In the genomic region with DNA sequence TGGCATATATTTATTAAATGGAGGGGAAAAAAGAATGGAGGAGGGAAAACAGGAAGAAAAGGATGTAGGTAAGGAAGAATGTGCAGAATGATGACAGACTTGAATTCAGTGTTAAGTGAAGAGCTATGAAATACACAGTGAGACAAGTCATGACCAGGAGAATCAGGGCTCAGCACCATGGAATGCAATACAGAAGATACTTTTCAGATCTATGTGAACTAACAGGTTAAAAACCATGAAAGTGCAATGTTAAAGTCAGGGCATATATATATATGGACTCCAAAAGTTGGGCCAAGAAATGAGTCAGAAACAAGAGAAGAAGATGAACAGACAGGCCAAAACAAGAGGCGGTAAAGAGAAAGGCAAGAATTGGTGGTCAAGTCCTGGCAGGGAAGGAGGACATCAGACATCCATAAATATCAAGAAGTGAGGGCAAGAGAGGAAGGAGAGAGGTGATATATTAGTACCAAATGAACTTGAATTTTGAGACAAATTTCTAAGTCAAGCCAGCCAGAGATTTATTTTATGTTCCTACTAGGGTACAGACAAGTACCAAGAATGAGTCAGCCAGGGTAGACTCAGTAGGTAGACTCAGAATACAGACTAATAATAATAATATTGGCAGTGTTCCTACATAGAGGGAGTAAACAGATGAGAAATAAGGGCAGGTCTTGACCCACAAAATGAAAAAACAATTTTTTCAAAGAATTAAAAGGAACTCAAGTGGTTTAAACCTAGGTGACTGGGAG, we compare ENCODE assay signal across 22 cellular contexts. TPM values are rescaled to one million over a fixed set of nuclear protein-coding genes. Genes with fewer than 3 reads are reported as not detected.
DNase-seq lines count a peak whose midpoint lies in the region; ATAC-seq and TF ChIP-seq lines count a peak whose summit lies in the region.
"Had no signal": no experiment of that assay in that cellular context is flagged by ENCODE, and none has a peak within 500 bp of the region (broad histone marks: within the 10 kb centered on the region; RNA-seq: fewer than 3 reads in every experiment).

No MANE protein-coding gene starts in this region.

- no peak for TF ChIP-seq CTCF in fibroblast of mammary gland (conservative IDR thresholded peaks at IDR 0.05; ENCODE audit: control insufficient read depth, insufficient read depth, low read depth, low read length)
- TF ChIP-seq CTCF in retinal pigment epithelial cell (conservative IDR thresholded peaks at IDR 0.05; ENCODE audit: low read depth, low read length) = no peak

- DNase-seq in M059J (ENCODE audit: low read depth) = peak; percentile 46
- DNase-seq in amniotic epithelial cell (ENCODE audit: low read depth) = peak; percentile 32
- peak; percentile 35 for DNase-seq in fibroblast of mammary gland (ENCODE audit: low read depth)
- DNase-seq in retinal pigment epithelial cell (ENCODE audit: low read depth) = peak; percentile 15
- no peak for DNase-seq in NCI-H2081 treated with DMSO at 0.1 percent for 48 hours (lab: John Stamatoyannopoulos, UW)
- DNase-seq: CD4-positive, CD25-positive, alpha-beta regulatory T cell; DMS79 treated with DMSO at 0.1 percent for 48 hours; Kasumi-1; NCI-H1092; NCI-H1436; NCI-H1930; NCI-H2227 treated with DMSO at 0.1 percent for 48 hours; NCI-H510A treated with DMSO at 0.1 percent for 48 hours; NCI-H748 treated with DMSO at 0.1 percent for 48 hours; Peyer's patch had no signal

- ATAC-seq in GM21381 (IDR thresholded peaks at IDR 0.05; ENCODE audit: unreplicated experiment) (no peak), HG03565 (IDR thresholded peaks at IDR 0.05; ENCODE audit: unreplicated experiment) (no peak)
- ATAC-seq: GM12878, HCT116, Right ventricle myocardium inferior had no signal

- H3K4me3 ChIP-seq in fibroblast of mammary gland (ENCODE audit: control insufficient read depth, low read depth, low read length) (no peak overlapping the region), retinal pigment epithelial cell (ENCODE audit: low read length) (no peak overlapping the region)
- H3K4me3 ChIP-seq: GM12878, GM23338, Peyer's patch, SJSA1 had no signal

RNA-seq across cellular contexts. Expression of a gene that starts 39.5 kb away (rescaled TPM):
- 2.1 and 4.3 TPM in 2 replicates for total RNA-seq in M059J (2014; rRNA removed; shearing (Covaris generic))
- total RNA-seq: CD4-positive, CD25-positive, alpha-beta regulatory T cell had no signal
